20 cellular contexts compared by ENCODE assay signal in genomic region chr3:119647177-119647576, GRCh38. TPM values are rescaled to one million over a fixed set of nuclear protein-coding genes. Genes with fewer than 3 reads are reported as not detected.
DNase-seq lines count a peak whose midpoint lies in the region; ATAC-seq and TF ChIP-seq lines count a peak whose summit lies in the region.
"Had no signal": no experiment of that assay in that cellular context is flagged by ENCODE, and none has a peak within 500 bp of the region (broad histone marks: within the 10 kb centered on the region; RNA-seq: fewer than 3 reads in every experiment).

No MANE protein-coding gene starts in this region.

- no peaks in the 10 kb centered on the region for H3K4me1 ChIP-seq in Peyer's patch
- H3K4me1 ChIP-seq in esophagus squamous epithelium: peaks cover 0 to 22% (median 8%) of the 10 kb centered on the region in 3 donors
- H3K4me1 ChIP-seq in rectal smooth muscle tissue (ENCODE audit: control insufficient read depth, insufficient read depth, low read length): peaks cover 4% of the 10 kb centered on the region

- intact Hi-C loops in esophagus squamous epithelium (cut with DNase I): no loop called here
- intact Hi-C loops in activated naive CD4-positive, alpha-beta T cell treated with anti-CD3 and anti-CD28 coated beads for 36 hours (cut with micrococcal nuclease): no loop called here

- no peak for DNase-seq in Peyer's patch
- DNase-seq in esophagus squamous epithelium (lab: John Stamatoyannopoulos, UW): no peak
- DNase-seq in left lobe of liver (ENCODE audit: low spot score): no peak
- no peak for DNase-seq in activated naive CD4-positive, alpha-beta T cell treated with anti-CD3 and anti-CD28 coated beads for 36 hours
- DNase-seq: activated CD4-positive, CD25-positive, alpha-beta regulatory T cell treated with anti-CD3 and anti-CD28 coated beads, Interleukin-2, amount 50 U/mL, for 72 hours; activated CD8-positive, alpha-beta memory T cell treated with anti-CD3 and anti-CD28 coated beads, Interleukin-2, amount 50 U/mL, for 4 hours; activated naive CD4-positive, alpha-beta T cell treated with anti-CD3 and anti-CD28 coated beads, Interleukin-2, amount 50 U/mL, for 16 hours; CD4-positive, CD25-positive, alpha-beta regulatory T cell; DND-41; KBM-7; NCI-H1105; NCI-H2171 treated with DMSO at 0.1 percent for 48 hours; stimulated activated CD4-positive, alpha-beta T cell treated with anti-CD3 and anti-CD28 coated beads, Interleukin-12 subunit alpha, Interleukin-12 subunit beta, amount 100 ng/mL, for 4 hours; substantia nigra had no signal

- peaks cover 15% of the 10 kb centered on the region for H3K36me3 Mint-ChIP-seq in activated naive CD4-positive, alpha-beta T cell treated with anti-CD3 and anti-CD28 coated beads for 36 hours (ENCODE audit: low read depth)

- ATAC-seq in left lobe of liver: peak; percentile 10
- no peak for ATAC-seq in HG03432 (IDR thresholded peaks at IDR 0.05; ENCODE audit: unreplicated experiment)
- no peak for ATAC-seq in GM21576 (IDR thresholded peaks at IDR 0.05; ENCODE audit: unreplicated experiment)
- ATAC-seq in GM21390 (IDR thresholded peaks at IDR 0.05; ENCODE audit: unreplicated experiment): no peak

- CTCF ChIA-PET in activated naive CD4-positive, alpha-beta T cell treated with anti-CD3 and anti-CD28 coated beads for 36 hours (lab: Charles Lee): interaction anchor here (1.0 kb wide), 1 partner anchor 58 kb away, joined by 3 read pairs; no protein-coding TSS in a partner anchor

- H3K27me3 Mint-ChIP-seq in activated naive CD4-positive, alpha-beta T cell treated with anti-CD3 and anti-CD28 coated beads for 36 hours (ENCODE audit: low read depth): no peaks in the 10 kb centered on the region
- H3K27me3 Mint-ChIP-seq: CD4-positive, CD25-positive, alpha-beta regulatory T cell had no signal

- no peaks in the 10 kb centered on the region for H3K9me3 Mint-ChIP-seq in activated naive CD4-positive, alpha-beta T cell treated with anti-CD3 and anti-CD28 coated beads for 36 hours
- H3K9me3 Mint-ChIP-seq: CD4-positive, CD25-positive, alpha-beta regulatory T cell had no signal

- H3K4me3 Mint-ChIP-seq in activated naive CD4-positive, alpha-beta T cell treated with anti-CD3 and anti-CD28 coated beads for 36 hours: no peak overlapping the region
- H3K4me3 Mint-ChIP-seq: CD4-positive, CD25-positive, alpha-beta regulatory T cell had no signal

- TF ChIP-seq POLR2A in Peyer's patch (IDR thresholded peaks at IDR 0.05): no peak
- TF ChIP-seq POLR2A in esophagus squamous epithelium (IDR thresholded peaks at IDR 0.05): no peak

- WGBS in esophagus squamous epithelium, 2 donors: 53 to 69% methylated on average over 2 of the region's 2 CpGs

- H3K27ac ChIP-seq in Peyer's patch (peak overlapping the region in 3 of 4 donors; percentile 13 to 60 (median 59)), esophagus squamous epithelium (peak overlapping the region in 3 of 4 donors; percentile 53 to 80 (median 69)), rectal smooth muscle tissue (ENCODE audit: low read depth, low read length) (peak overlapping the region; percentile 56)

- H3K4me3 ChIP-seq in Peyer's patch: no peak overlapping the region
- no peak overlapping the region for H3K4me3 ChIP-seq in esophagus squamous epithelium
- no peak overlapping the region for H3K4me3 ChIP-seq in rectal smooth muscle tissue (ENCODE audit: low read length)

- TF ChIP-seq CTCF in Peyer's patch (IDR thresholded peaks at IDR 0.05) (no peak), esophagus squamous epithelium (IDR thresholded peaks at IDR 0.05) (no peak)

- no peaks in the 10 kb centered on the region for H3K27me3 ChIP-seq in Peyer's patch
- H3K27me3 ChIP-seq in esophagus squamous epithelium: no peaks in the 10 kb centered on the region
- H3K27me3 ChIP-seq in rectal smooth muscle tissue (ENCODE audit: control insufficient read depth, insufficient read depth, low read length): no peaks in the 10 kb centered on the region

- H3K9me3 ChIP-seq in Peyer's patch (no peaks in the 10 kb centered on the region), esophagus squamous epithelium (no peaks in the 10 kb centered on the region)

- peaks cover 19% of the 10 kb centered on the region for H3K4me1 Mint-ChIP-seq in activated naive CD4-positive, alpha-beta T cell treated with anti-CD3 and anti-CD28 coated beads for 36 hours (ENCODE audit: low read depth)

- no peak overlapping the region for H3K9ac ChIP-seq in rectal smooth muscle tissue (ENCODE audit: low read length)

- no peak overlapping the region for H3K27ac Mint-ChIP-seq in activated naive CD4-positive, alpha-beta T cell treated with anti-CD3 and anti-CD28 coated beads for 36 hours
- H3K27ac Mint-ChIP-seq: CD4-positive, CD25-positive, alpha-beta regulatory T cell had no signal

- no peaks in the 10 kb centered on the region for H3K36me3 ChIP-seq in Peyer's patch
- no peaks in the 10 kb centered on the region for H3K36me3 ChIP-seq in esophagus squamous epithelium
- H3K36me3 ChIP-seq in rectal smooth muscle tissue (ENCODE audit: control insufficient read depth, insufficient read depth, low read length): peaks cover 4% of the 10 kb centered on the region

RNA-seq across cellular contexts. Expression of gene POPDC2, which starts 13.2 kb away (rescaled TPM):
- 1 to 10 TPM; 3.0 to 8.3 (median 6.3) TPM for total RNA-seq in Peyer's patch
- 1 to 10 TPM in 1 of 4 donors, under 1 TPM in 2, not detected in 1; 0.18 to 3.8 (median 0.91) TPM for total RNA-seq in esophagus squamous epithelium
- total RNA-seq in left lobe of liver: 0.65 TPM
- total RNA-seq in activated naive CD4-positive, alpha-beta T cell treated with anti-CD3 and anti-CD28 coated beads for 36 hours: 1 to 10 TPM in 1 of 2 experiments, under 1 TPM in 1; 0.72 to 1.5 TPM

RNA-seq across cellular contexts. Expression of gene COX17, which starts 30.0 kb away (rescaled TPM):
- total RNA-seq in Peyer's patch: 10 to 100 TPM; 30.9 to 57.8 (median 44.8) TPM
- 10 to 100 TPM; 10.8 to 33.9 (median 24.6) TPM for total RNA-seq in esophagus squamous epithelium
- total RNA-seq in left lobe of liver: 31.0 TPM
- total RNA-seq in activated naive CD4-positive, alpha-beta T cell treated with anti-CD3 and anti-CD28 coated beads for 36 hours: 100 to 1,000 TPM; 104 to 113 TPM

RNA-seq across cellular contexts. Expression of gene PLA1A, which starts 49.5 kb away (rescaled TPM):
- total RNA-seq in Peyer's patch: 1 to 10 TPM in 1 of 4 donors, under 1 TPM in 2, not detected in 1; 0.70 to 4.1 (median 0.85) TPM
- 1 to 10 TPM in 1 of 4 donors, under 1 TPM in 2, not detected in 1; 0.41 to 1.5 (median 0.79) TPM for total RNA-seq in esophagus squamous epithelium
- 13.5 TPM for total RNA-seq in left lobe of liver
- total RNA-seq in activated naive CD4-positive, alpha-beta T cell treated with anti-CD3 and anti-CD28 coated beads for 36 hours: under 1 TPM in 1 of 2 experiments, not detected in 1; 0.19 TPM
- total RNA-seq: A673; CD4-positive, CD25-positive, alpha-beta regulatory T cell; T-helper 2 cell treated with Interferon-gamma antibody and Interleukin-4, amounts not matched to agents 100 ng/mL and 5 ng/mL, for 36 hours had no signal

RNA-seq across cellular contexts. Expression of gene CFAP91, which starts 55.6 kb away (rescaled TPM):
- total RNA-seq in Peyer's patch (10 to 100 TPM in 1 of 4 donors, 1 to 10 TPM in 2, not detected in 1; 2.1 to 21.5 (median 6.2) TPM), esophagus squamous epithelium (1 to 10 TPM in 2 of 4 donors, under 1 TPM in 1, not detected in 1; 0.68 to 2.7 (median 1.5) TPM), left lobe of liver (0.55 TPM)
- under 1 TPM; 0.26 to 0.57 TPM for total RNA-seq in activated naive CD4-positive, alpha-beta T cell treated with anti-CD3 and anti-CD28 coated beads for 36 hours
- total RNA-seq: T-helper 2 cell treated with Interferon-gamma antibody and Interleukin-4, amounts not matched to agents 100 ng/mL and 5 ng/mL, for 36 hours had no signal
